ENCODE assay signal across 8 cellular contexts in genomic region chr14:65850429-65851145, GRCh38.
DNase-seq lines count a peak whose midpoint lies in the region; ATAC-seq and TF ChIP-seq lines count a peak whose summit lies in the region.

No MANE protein-coding gene starts in this region.

- POLR2A ChIA-PET in CD4-positive, alpha-beta memory T cell (lab: Charles Lee; ENCODE audit: partially characterized antibody) = interaction anchor here (0.9 to 3.9 kb wide), 10 partner anchors 10 to 439 kb away, joined by 3 to 33 read pairs (median 6); no protein-coding TSS in a partner anchor

- H3K36me3 ChIP-seq in CD4-positive, alpha-beta memory T cell (ENCODE audit: insufficient read depth, low read length) = no peaks in the 10 kb centered on the region
- H3K36me3 ChIP-seq in breast epithelium = no peaks in the 10 kb centered on the region

- no peak for TF ChIP-seq CTCF in endothelial cell (IDR thresholded peaks at IDR 0.05; ENCODE audit: unreplicated experiment)
- TF ChIP-seq CTCF in breast epithelium (IDR thresholded peaks at IDR 0.05) = no peak

- no peak for TF ChIP-seq POLR2A in breast epithelium (IDR thresholded peaks at IDR 0.05)

- peaks cover 53 to 77% (median 62%) of the 10 kb centered on the region in 4 donors for H3K4me1 Mint-ChIP-seq in CD4-positive, alpha-beta memory T cell
- peaks cover 16% of the 10 kb centered on the region for H3K4me1 Mint-ChIP-seq in endothelial cell (ENCODE audit: unreplicated experiment)

- H3K27ac Mint-ChIP-seq in CD4-positive, alpha-beta memory T cell = peak overlapping the region; percentile 90 to 95 (median 94)
- no peak overlapping the region for H3K27ac Mint-ChIP-seq in endothelial cell (ENCODE audit: unreplicated experiment)

- CTCF ChIA-PET in CD4-positive, alpha-beta memory T cell (lab: Charles Lee; ENCODE audit: partially characterized antibody) = interaction anchor here (1.0 to 3.1 kb wide), 7 partner anchors 14 to 109 kb away, joined by 3 to 27 read pairs (median 4); no protein-coding TSS in a partner anchor

- peaks cover 0 to 7% (median 0%) of the 10 kb centered on the region in 8 donors for H3K9me3 Mint-ChIP-seq in CD4-positive, alpha-beta memory T cell
- no peaks in the 10 kb centered on the region for H3K9me3 Mint-ChIP-seq in endothelial cell (ENCODE audit: unreplicated experiment)

- peak overlapping the region; percentile 4 to 82 (median 72) for H3K4me3 Mint-ChIP-seq in CD4-positive, alpha-beta memory T cell
- H3K4me3 Mint-ChIP-seq in endothelial cell (ENCODE audit: unreplicated experiment) = no peak overlapping the region

- H3K27me3 Mint-ChIP-seq in CD4-positive, alpha-beta memory T cell = no peaks in the 10 kb centered on the region
- H3K27me3 Mint-ChIP-seq in endothelial cell (ENCODE audit: unreplicated experiment) = no peaks in the 10 kb centered on the region

- DNase-seq in CD4-positive, alpha-beta memory T cell = peak; percentile 59 to 80 (median 66)
- DNase-seq in NCI-H524 (lab: John Stamatoyannopoulos, UW) (peak; percentile 97 to 99), activated T-cell treated with anti-CD3 and anti-CD28 coated beads for 48 hours (ENCODE audit: low read depth) (peak; percentile 27), endothelial cell (ENCODE audit: low spot score) (no peak), breast epithelium (ENCODE audit: low spot score in 2 of 2) (no peak)
- peak; percentile 28 to 38 for DNase-seq in stimulated activated CD4-positive, alpha-beta T cell treated with anti-CD3 and anti-CD28 coated beads, Interleukin-12 subunit alpha, Interleukin-12 subunit beta, amount 100 ng/mL, for 24 hours (ENCODE audit: low read depth in 2 of 2)

- peaks cover 0 to 3% of the 10 kb centered on the region in 2 donors for H3K36me3 Mint-ChIP-seq in CD4-positive, alpha-beta memory T cell
- H3K36me3 Mint-ChIP-seq in endothelial cell (ENCODE audit: low read depth, unreplicated experiment) = no peaks in the 10 kb centered on the region

- no peak overlapping the region for H3K4me3 ChIP-seq in CD4-positive, alpha-beta memory T cell (ENCODE audit: low read length in 2 of 2)
- H3K4me3 ChIP-seq in breast epithelium = no peak overlapping the region

- H3K27ac ChIP-seq in CD4-positive, alpha-beta memory T cell (ENCODE audit: low read depth, low read length) = peak overlapping the region; percentile 45
- no peak overlapping the region for H3K27ac ChIP-seq in breast epithelium

- no peaks in the 10 kb centered on the region for H3K9me3 ChIP-seq in CD4-positive, alpha-beta memory T cell (ENCODE audit: control insufficient read depth in 1 of 2, low read length in 2 of 2)
- H3K9me3 ChIP-seq in breast epithelium = no peaks in the 10 kb centered on the region

- H3K4me1 ChIP-seq in CD4-positive, alpha-beta memory T cell (ENCODE audit: insufficient read depth, low read length) = peaks cover 77% of the 10 kb centered on the region
- no peaks in the 10 kb centered on the region for H3K4me1 ChIP-seq in breast epithelium

- H3K27me3 ChIP-seq in CD4-positive, alpha-beta memory T cell (ENCODE audit: insufficient read depth, low read length) = no peaks in the 10 kb centered on the region
- no peaks in the 10 kb centered on the region for H3K27me3 ChIP-seq in breast epithelium

- intact Hi-C loops in CD4-positive, alpha-beta memory T cell (cut with micrococcal nuclease) = no loop called here
- intact Hi-C loops in breast epithelium (cut with DNase I; ENCODE audit: low total_unique reads) = no loop called here

- ATAC-seq in GM19455 (IDR thresholded peaks at IDR 0.05; ENCODE audit: unreplicated experiment) (no peak), GM21529 (IDR thresholded peaks at IDR 0.05; ENCODE audit: unreplicated experiment) (no peak)

Comparison
In these comparisons a context has a peak if more than half of its experiments do, and no peak if none do; other contexts are left out.
1. DNase-seq: peak in CD4-positive, alpha-beta memory T cell (5 of 5), NCI-H524 (2 of 2), activated T-cell treated with anti-CD3 and anti-CD28 coated beads for 48 hours (single experiment) and stimulated activated CD4-positive, alpha-beta T cell treated with anti-CD3 and anti-CD28 coated beads, Interleukin-12 subunit alpha, Interleukin-12 subunit beta, amount 100 ng/mL, for 24 hours (2 of 2); none in endothelial cell (single experiment) and breast epithelium (0 of 2).